In the genomic region with DNA sequence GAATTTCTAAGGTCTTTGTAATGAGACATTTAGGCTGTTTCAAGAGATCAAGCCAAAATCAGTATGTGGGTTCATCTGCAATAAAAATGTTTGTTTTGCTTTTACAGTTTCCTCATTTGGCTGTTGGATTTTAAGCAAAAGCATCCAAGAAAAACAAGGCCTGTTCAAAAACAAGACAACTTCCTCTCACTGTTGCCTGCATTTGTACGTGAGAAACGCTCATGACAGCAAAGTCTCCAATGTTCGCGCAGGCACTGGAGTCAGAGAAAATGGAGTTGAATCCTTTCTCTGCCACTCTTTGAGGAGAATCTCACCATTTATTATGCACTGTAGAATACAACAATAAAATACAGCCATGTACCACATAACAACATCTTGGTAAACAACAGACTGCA, we compare ENCODE assay signal across 8 cellular contexts. TPM values are rescaled to one million over a fixed set of nuclear protein-coding genes. Genes with fewer than 3 reads are reported as not detected.
"Had no signal": no experiment of that assay in that cellular context is flagged by ENCODE, and none has a peak within 500 bp of the region (broad histone marks: within the 10 kb centered on the region; RNA-seq: fewer than 3 reads in every experiment).

No MANE protein-coding gene starts in this region.

RNA-seq across cellular contexts. Expression of a gene that starts 56.5 kb away (rescaled TPM):
- total RNA-seq: HepG2, HT1080, IMR-90, M059J, PC-9, Peyer's patch, RPMI7951 had no signal
- polyA plus RNA-seq: HepG2, IMR-90, SK-N-SH had no signal
